In genomic region chr2:207711750-207712487, GRCh38 we compare ENCODE assay signal across 1 cellular context.
TF ChIP-seq lines count a peak whose summit lies in the region.

No MANE protein-coding gene starts in this region.

TF ChIP-seq in HepG2, 621 proteins besides CTCF, POLR2A, EP300 and RAD21 (continued from another document and continues in another):
- TF ChIP-seq ZNF616 (CRISPR knock-in tag; IDR thresholded peaks at IDR 0.05; ENCODE audit: low read depth) = 0 out of 2 replicates have a peak, but pooled peaks have one; percentile 16
- no peak for TF ChIP-seq FOXK1 (CRISPR knock-in tag; IDR thresholded peaks at IDR 0.05; ENCODE audit: borderline replicate concordance, low read depth)
- TF ChIP-seq HIVEP1 (CRISPR knock-in tag; IDR thresholded peaks at IDR 0.05) = no peak
- TF ChIP-seq MTF2 (CRISPR knock-in tag; IDR thresholded peaks at IDR 0.05; ENCODE audit: borderline replicate concordance) = peak; percentile 62; the same call in 1 of the 2 replicates
- TF ChIP-seq CENPBD1 (CRISPR knock-in tag; IDR thresholded peaks at IDR 0.05; ENCODE audit: borderline replicate concordance, low read depth) = 0 out of 2 replicates have a peak, but pooled peaks have one; percentile 55
- TF ChIP-seq ZNF619 (CRISPR knock-in tag; IDR thresholded peaks at IDR 0.05) = 0 out of 2 replicates have a peak, but pooled peaks have one; percentile 47
- peak; percentile 15; the same call in 1 of the 2 replicates for TF ChIP-seq MYC (CRISPR knock-in tag; IDR thresholded peaks at IDR 0.05; ENCODE audit: borderline replicate concordance)
- no peak for TF ChIP-seq ZNF841 (CRISPR knock-in tag; IDR thresholded peaks at IDR 0.05; ENCODE audit: borderline replicate concordance)
- 0 out of 2 replicates have a peak, but pooled peaks have one; percentile 7 for TF ChIP-seq SIN3A (IDR thresholded peaks at IDR 0.05; ENCODE audit: borderline replicate concordance, low read depth, low read length)
- TF ChIP-seq SP5 (CRISPR knock-in tag; IDR thresholded peaks at IDR 0.05; ENCODE audit: borderline replicate concordance, low read depth) = no peak
- TF ChIP-seq ZNF678 (CRISPR knock-in tag; IDR thresholded peaks at IDR 0.05) = no peak
- TF ChIP-seq ZNF550 (CRISPR knock-in tag; IDR thresholded peaks at IDR 0.05; ENCODE audit: borderline replicate concordance) = peak; percentile 35; the same call in 1 of the 2 replicates
- TF ChIP-seq KMT2A (CRISPR knock-in tag; IDR thresholded peaks at IDR 0.05) = peak; percentile 63
- TF ChIP-seq ARNT (IDR thresholded peaks at IDR 0.05) = no peak
- TF ChIP-seq WIZ (CRISPR knock-in tag; IDR thresholded peaks at IDR 0.05) = no peak
- TF ChIP-seq BRD4 (CRISPR knock-in tag; IDR thresholded peaks at IDR 0.05) = peak; percentile 69; the same call in 1 of the 2 replicates
- TF ChIP-seq ZNF687 (CRISPR knock-in tag; IDR thresholded peaks at IDR 0.05) = peak; percentile 73
- TF ChIP-seq ZNF777 (CRISPR knock-in tag; IDR thresholded peaks at IDR 0.05) = peak; percentile 50
- TF ChIP-seq RERE (CRISPR knock-in tag; IDR thresholded peaks at IDR 0.05; ENCODE audit: low read depth) = no peak
- TF ChIP-seq ETV6 (CRISPR knock-in tag; conservative IDR thresholded peaks at IDR 0.05) = peak; percentile 47; the same call in 1 of the 2 replicates
- no peak for TF ChIP-seq YEATS2 (CRISPR knock-in tag; IDR thresholded peaks at IDR 0.05; ENCODE audit: borderline replicate concordance)
- no peak for TF ChIP-seq ZBTB38 (CRISPR knock-in tag; IDR thresholded peaks at IDR 0.05)
- TF ChIP-seq ZNF740 (CRISPR knock-in tag; IDR thresholded peaks at IDR 0.05) = no peak
- TF ChIP-seq ZNF614 (CRISPR knock-in tag; IDR thresholded peaks at IDR 0.05; ENCODE audit: borderline replicate concordance) = no peak
- TF ChIP-seq ZBTB49 (CRISPR knock-in tag; IDR thresholded peaks at IDR 0.05; ENCODE audit: borderline replicate concordance) = no peak
- peak; percentile 26; the same call in 1 of the 2 replicates for TF ChIP-seq ZNF512 (CRISPR knock-in tag; IDR thresholded peaks at IDR 0.05)
- no peak for TF ChIP-seq MAFK (conservative IDR thresholded peaks at IDR 0.05 in 1 of 2, IDR thresholded peaks at IDR 0.05 in 1 of 2; ENCODE audit: low read length in 2 of 2)
- TF ChIP-seq NFE2 (CRISPR knock-in tag; IDR thresholded peaks at IDR 0.05) = no peak
- 0 out of 2 replicates have a peak, but pooled peaks have one; percentile 62 for TF ChIP-seq ZFP82 (CRISPR knock-in tag; IDR thresholded peaks at IDR 0.05; ENCODE audit: borderline replicate concordance)
- no peak for TF ChIP-seq PRPF4 (IDR thresholded peaks at IDR 0.05; ENCODE audit: low read depth, low read length, poor library complexity, severe bottlenecking)
- peak; percentile 66 for TF ChIP-seq RBFOX2 (IDR thresholded peaks at IDR 0.05; ENCODE audit: low read depth, low read length)
- TF ChIP-seq SAP130 (CRISPR knock-in tag; IDR thresholded peaks at IDR 0.05; ENCODE audit: low read depth) = peak; percentile 34; the same call in 1 of the 2 replicates
- no peak for TF ChIP-seq HNF1A (IDR thresholded peaks at IDR 0.05; ENCODE audit: low read depth)
- TF ChIP-seq HNF1A (CRISPR knock-in tag; IDR thresholded peaks at IDR 0.05; ENCODE audit: borderline replicate concordance) = 0 out of 2 replicates have a peak, but pooled peaks have one; percentile 7
- TF ChIP-seq UBTF (CRISPR knock-in tag; IDR thresholded peaks at IDR 0.05) = peak; percentile 95
- peak; percentile 82 for TF ChIP-seq YY1 (IDR thresholded peaks at IDR 0.05; ENCODE audit: insufficient read depth, insufficient replicate concordance, low read depth, low read length)
- no peak for TF ChIP-seq CEBPG (CRISPR knock-in tag; IDR thresholded peaks at IDR 0.05)
- TF ChIP-seq ZNF891 (CRISPR knock-in tag; IDR thresholded peaks at IDR 0.05) = no peak; the same call in none of the 2 replicates
- TF ChIP-seq ZNF44 (CRISPR knock-in tag; IDR thresholded peaks at IDR 0.05) = peak; percentile 71; the same call in 1 of the 2 replicates
